9 cellular contexts compared by ENCODE assay signal in genomic region chr15:31457631-31458526, GRCh38.
DNase-seq lines count a peak whose midpoint lies in the region; ATAC-seq, FAIRE-seq and TF ChIP-seq lines count a peak whose summit lies in the region.
"Had no signal": no experiment of that assay in that cellular context is flagged by ENCODE, and none has a peak within 500 bp of the region (broad histone marks: within the 10 kb centered on the region; RNA-seq: fewer than 3 reads in every experiment).

No MANE protein-coding gene starts in this region.

- peaks cover 17% of the 10 kb centered on the region for H3K4me1 Mint-ChIP-seq in WTC11
- peaks cover 38 to 55% of the 10 kb centered on the region in 2 donors for H3K4me1 Mint-ChIP-seq in stimulated activated naive B cell treated with anti-CD40 and anti-IgM and Interleukin-4, amounts not matched to agents 10 μg/mL and 1 μg/mL and 100 μg/mL, for 72 hours
- H3K4me1 Mint-ChIP-seq: brain had no signal

- FAIRE-seq in GM12892 (lab: Jason Lieb, UNC), result no peak

- POLR2A ChIA-PET in WTC11 (lab: Charles Lee), result no interaction called here

- no peak overlapping the region for H3K4me3 Mint-ChIP-seq in WTC11
- peak overlapping the region; percentile 11 to 17 for H3K4me3 Mint-ChIP-seq in stimulated activated naive B cell treated with anti-CD40 and anti-IgM and Interleukin-4, amounts not matched to agents 10 μg/mL and 1 μg/mL and 100 μg/mL, for 72 hours
- H3K4me3 Mint-ChIP-seq: brain had no signal

- H3K27me3 Mint-ChIP-seq in WTC11 (ENCODE audit: low read depth), result no peaks in the 10 kb centered on the region
- no peaks in the 10 kb centered on the region for H3K27me3 Mint-ChIP-seq in stimulated activated naive B cell treated with anti-CD40 and anti-IgM and Interleukin-4, amounts not matched to agents 10 μg/mL and 1 μg/mL and 100 μg/mL, for 72 hours

- no peaks in the 10 kb centered on the region for H3K36me3 Mint-ChIP-seq in WTC11
- H3K36me3 Mint-ChIP-seq in stimulated activated naive B cell treated with anti-CD40 and anti-IgM and Interleukin-4, amounts not matched to agents 10 μg/mL and 1 μg/mL and 100 μg/mL, for 72 hours, result peaks cover 4 to 5% of the 10 kb centered on the region in 2 donors
- H3K36me3 Mint-ChIP-seq: brain had no signal

- no peak overlapping the region for H3K27ac Mint-ChIP-seq in WTC11
- H3K27ac Mint-ChIP-seq in stimulated activated naive B cell treated with anti-CD40 and anti-IgM and Interleukin-4, amounts not matched to agents 10 μg/mL and 1 μg/mL and 100 μg/mL, for 72 hours, result no peak overlapping the region
- H3K27ac Mint-ChIP-seq: brain had no signal

- peak; percentile 61 for ATAC-seq in WTC11
- ATAC-seq in stimulated activated naive B cell treated with anti-CD40 and anti-IgM and Interleukin-4, amounts not matched to agents 10 μg/mL and 1 μg/mL and 100 μg/mL, for 72 hours (replicated peaks), result peak; percentile 15 to 30

- peak; percentile 0 for DNase-seq in activated CD4-positive, alpha-beta T cell treated with anti-CD3 and anti-CD28 coated beads for 1 hour
- DNase-seq in activated CD4-positive, alpha-beta T cell treated with anti-CD3 and anti-CD28 coated beads, Interleukin-2, amount 50 U/mL, for 1 hour, result no peak
- DNase-seq in WTC11 (ENCODE audit: low spot score) (no peak), glomerular visceral epithelial cell (ENCODE audit: extremely low spot score) (peak; percentile 47), superior temporal gyrus (ENCODE audit: extremely low spot score) (no peak), GM12892 (ENCODE audit: insufficient read length) (no peak)
- DNase-seq in stimulated activated naive B cell treated with anti-CD40 and anti-IgM and Interleukin-4, amounts not matched to agents 10 μg/mL and 1 μg/mL and 100 μg/mL, for 72 hours, result no peak
- DNase-seq in activated CD4-positive, alpha-beta T cell treated with anti-CD3 and anti-CD28 coated beads for 4 hours, result no peak

- CTCF ChIA-PET in WTC11 (lab: Charles Lee), result interaction anchor here (0.9 to 3.7 kb wide), 5 partner anchors 15 to 92 kb away, joined by 3 to 25 read pairs (median 3); no protein-coding TSS in a partner anchor

- no peak for TF ChIP-seq CTCF in WTC11 (IDR thresholded peaks at IDR 0.05)

- TF ChIP-seq POLR2A in GM12892 (IDR thresholded peaks at IDR 0.05; ENCODE audit: low read depth, low read length), result no peak

- no peaks in the 10 kb centered on the region for H3K9me3 Mint-ChIP-seq in WTC11
- H3K9me3 Mint-ChIP-seq in stimulated activated naive B cell treated with anti-CD40 and anti-IgM and Interleukin-4, amounts not matched to agents 10 μg/mL and 1 μg/mL and 100 μg/mL, for 72 hours, result peaks cover 4 to 7% of the 10 kb centered on the region in 2 donors

TF ChIP-seq in WTC11, 78 proteins besides CTCF, POLR2A, EP300 and RAD21:
- TF ChIP-seq, protein P1, sequence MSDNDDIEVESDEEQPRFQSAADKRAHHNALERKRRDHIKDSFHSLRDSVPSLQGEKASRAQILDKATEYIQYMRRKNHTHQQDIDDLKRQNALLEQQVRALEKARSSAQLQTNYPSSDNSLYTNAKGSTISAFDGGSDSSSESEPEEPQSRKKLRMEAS (CRISPR knock-in tag; IDR thresholded peaks at IDR 0.05), result no peak
- TF ChIP-seq CREM (CRISPR knock-in tag; IDR thresholded peaks at IDR 0.05) (no peak), RELA (CRISPR knock-in tag; IDR thresholded peaks at IDR 0.05; ENCODE audit: borderline replicate concordance) (no peak), EMX1 (CRISPR knock-in tag; IDR thresholded peaks at IDR 0.05) (no peak), TP53 (CRISPR knock-in tag; IDR thresholded peaks at IDR 0.05) (no peak), FOXJ3 (CRISPR knock-in tag; IDR thresholded peaks at IDR 0.05; ENCODE audit: borderline replicate concordance) (no peak), NFYB (CRISPR knock-in tag; conservative IDR thresholded peaks at IDR 0.05; ENCODE audit: low read depth) (no peak), CREB1 (CRISPR knock-in tag; IDR thresholded peaks at IDR 0.05) (no peak), TEAD4 (CRISPR knock-in tag; IDR thresholded peaks at IDR 0.05) (no peak), ZNF396 (CRISPR knock-in tag; IDR thresholded peaks at IDR 0.05; ENCODE audit: borderline replicate concordance) (no peak), ZBTB21 (CRISPR knock-in tag; IDR thresholded peaks at IDR 0.05; ENCODE audit: borderline replicate concordance) (no peak), USF2 (CRISPR knock-in tag; IDR thresholded peaks at IDR 0.05) (no peak), SP1 (CRISPR knock-in tag; conservative IDR thresholded peaks at IDR 0.05) (no peak), KAT7 (CRISPR knock-in tag; IDR thresholded peaks at IDR 0.05; ENCODE audit: borderline replicate concordance) (no peak)
- TF ChIP-seq, protein P2, sequence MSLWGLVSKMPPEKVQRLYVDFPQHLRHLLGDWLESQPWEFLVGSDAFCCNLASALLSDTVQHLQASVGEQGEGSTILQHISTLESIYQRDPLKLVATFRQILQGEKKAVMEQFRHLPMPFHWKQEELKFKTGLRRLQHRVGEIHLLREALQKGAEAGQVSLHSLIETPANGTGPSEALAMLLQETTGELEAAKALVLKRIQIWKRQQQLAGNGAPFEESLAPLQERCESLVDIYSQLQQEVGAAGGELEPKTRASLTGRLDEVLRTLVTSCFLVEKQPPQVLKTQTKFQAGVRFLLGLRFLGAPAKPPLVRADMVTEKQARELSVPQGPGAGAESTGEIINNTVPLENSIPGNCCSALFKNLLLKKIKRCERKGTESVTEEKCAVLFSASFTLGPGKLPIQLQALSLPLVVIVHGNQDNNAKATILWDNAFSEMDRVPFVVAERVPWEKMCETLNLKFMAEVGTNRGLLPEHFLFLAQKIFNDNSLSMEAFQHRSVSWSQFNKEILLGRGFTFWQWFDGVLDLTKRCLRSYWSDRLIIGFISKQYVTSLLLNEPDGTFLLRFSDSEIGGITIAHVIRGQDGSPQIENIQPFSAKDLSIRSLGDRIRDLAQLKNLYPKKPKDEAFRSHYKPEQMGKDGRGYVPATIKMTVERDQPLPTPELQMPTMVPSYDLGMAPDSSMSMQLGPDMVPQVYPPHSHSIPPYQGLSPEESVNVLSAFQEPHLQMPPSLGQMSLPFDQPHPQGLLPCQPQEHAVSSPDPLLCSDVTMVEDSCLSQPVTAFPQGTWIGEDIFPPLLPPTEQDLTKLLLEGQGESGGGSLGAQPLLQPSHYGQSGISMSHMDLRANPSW (CRISPR knock-in tag; conservative IDR thresholded peaks at IDR 0.05; ENCODE audit: low read depth), result no peak
- TF ChIP-seq, protein P3, sequence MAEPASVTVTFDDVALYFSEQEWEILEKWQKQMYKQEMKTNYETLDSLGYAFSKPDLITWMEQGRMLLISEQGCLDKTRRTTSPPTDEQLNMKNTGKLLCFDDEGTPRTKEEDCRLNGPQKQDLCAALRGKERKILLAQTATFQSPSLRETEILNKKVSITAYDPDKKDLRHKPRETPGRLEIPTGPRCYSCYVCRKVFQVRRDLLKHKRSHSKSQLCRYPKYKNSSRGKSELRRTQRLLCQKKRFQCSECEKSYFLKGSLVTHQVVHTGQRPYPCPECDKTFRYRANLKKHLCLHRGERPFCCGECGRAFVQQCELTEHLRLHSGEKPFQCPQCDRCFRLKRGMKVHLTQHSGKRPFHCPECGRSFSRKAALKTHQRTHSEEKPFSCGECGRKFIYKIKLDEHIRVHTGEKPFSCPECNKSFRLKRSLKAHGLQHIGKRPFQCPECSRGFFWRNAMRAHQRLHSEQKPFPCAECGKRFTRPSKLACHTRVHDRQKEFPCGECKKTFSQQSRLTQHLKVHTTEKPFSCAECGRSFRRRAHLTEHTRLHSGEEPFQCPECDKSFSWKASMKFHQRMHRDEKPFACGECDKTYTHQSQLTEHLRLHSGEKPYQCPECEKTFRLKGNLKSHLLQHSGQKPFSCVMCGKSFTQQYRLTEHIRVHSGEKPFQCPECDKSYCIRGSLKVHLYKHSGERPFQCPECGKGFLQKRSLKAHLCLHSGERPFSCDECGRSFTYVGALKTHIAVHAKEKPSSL (CRISPR knock-in tag; conservative IDR thresholded peaks at IDR 0.05), result no peak

Comparison
In these comparisons a context has a peak if more than half of its experiments do, and no peak if none do; other contexts are left out.
1. DNase-seq: peak in activated CD4-positive, alpha-beta T cell treated with anti-CD3 and anti-CD28 coated beads for 1 hour (single experiment) and glomerular visceral epithelial cell (single experiment); none in activated CD4-positive, alpha-beta T cell treated with anti-CD3 and anti-CD28 coated beads, Interleukin-2, amount 50 U/mL, for 1 hour (single experiment), WTC11 (single experiment), stimulated activated naive B cell treated with anti-CD40 and anti-IgM and Interleukin-4, amounts not matched to agents 10 μg/mL and 1 μg/mL and 100 μg/mL, for 72 hours (single experiment), superior temporal gyrus (single experiment), GM12892 (single experiment) and activated CD4-positive, alpha-beta T cell treated with anti-CD3 and anti-CD28 coated beads for 4 hours (0 of 2).